27 cellular contexts compared by ENCODE assay signal in genomic region chr11:8288824-8289223, GRCh38. TPM values are rescaled to one million over a fixed set of nuclear protein-coding genes. Genes with fewer than 3 reads are reported as not detected.
"Had no signal": no experiment of that assay in that cellular context is flagged by ENCODE, and none has a peak within 500 bp of the region (broad histone marks: within the 10 kb centered on the region; RNA-seq: fewer than 3 reads in every experiment).

No MANE protein-coding gene starts in this region.

- H3K9me3 ChIP-seq: lower lobe of right lung, suprapubic skin, transverse colon, vagina had no signal

- H3K27ac ChIP-seq: dorsolateral prefrontal cortex, epithelial cell of prostate, lower lobe of right lung, suprapubic skin, transverse colon, vagina had no signal

- H3K36me3 Mint-ChIP-seq: activated naive CD4-positive, alpha-beta T cell treated with anti-CD3 and anti-CD28 coated beads, Interleukin-2, amount 10 ng/mL, durations not matched to agents 7 days and 5 days; brain; naive thymus-derived CD8-positive, alpha-beta T cell had no signal

- ATAC-seq: activated naive CD8-positive, alpha-beta T cell treated with anti-CD3 and anti-CD28 coated beads, Interleukin-2, amount 50 U/mL, for 24 hours; activated T-cell treated with anti-CD3 and anti-CD28 coated beads, Interleukin-2, amount 50 U/mL, for 4 hours; left colon; lower lobe of right lung; naive thymus-derived CD8-positive, alpha-beta T cell; stimulated activated naive CD8-positive, alpha-beta T cell treated with anti-CD3 and anti-CD28 coated beads, Interleukin-15, amount 100 ng/mL, for 72 hours had no signal

- H3K4me3 ChIP-seq: dorsolateral prefrontal cortex, lower lobe of right lung, skin epidermis, suprapubic skin, transverse colon, vagina had no signal

- H3K9me3 Mint-ChIP-seq: activated naive CD4-positive, alpha-beta T cell treated with anti-CD3 and anti-CD28 coated beads, Interleukin-2, amount 10 ng/mL, durations not matched to agents 7 days and 5 days; activated naive CD8-positive, alpha-beta T cell treated with anti-CD3 and anti-CD28 coated beads, Interleukin-2, amount 50 U/mL, for 24 hours; activated T-cell treated with anti-CD3 and anti-CD28 coated beads, Interleukin-2, amount 50 U/mL, for 4 hours; endodermal cell; naive thymus-derived CD8-positive, alpha-beta T cell; stimulated activated naive CD8-positive, alpha-beta T cell treated with anti-CD3 and anti-CD28 coated beads, Interleukin-15, amount 100 ng/mL, for 72 hours had no signal

- H3K27me3 ChIP-seq: suprapubic skin, vagina had no signal

- H3K27ac Mint-ChIP-seq: activated naive CD4-positive, alpha-beta T cell treated with anti-CD3 and anti-CD28 coated beads, Interleukin-2, amount 10 ng/mL, durations not matched to agents 7 days and 5 days; activated naive CD8-positive, alpha-beta T cell treated with anti-CD3 and anti-CD28 coated beads, Interleukin-2, amount 50 U/mL, for 24 hours; endodermal cell; naive thymus-derived CD8-positive, alpha-beta T cell; progenitor cell of endocrine pancreas; stimulated activated naive CD8-positive, alpha-beta T cell treated with anti-CD3 and anti-CD28 coated beads, Interleukin-15, amount 100 ng/mL, for 72 hours had no signal

- DNase-seq: activated CD4-positive, alpha-beta T cell treated with anti-CD3 and anti-CD28 coated beads for 1 hour; activated CD4-positive, alpha-beta T cell treated with anti-CD3 and anti-CD28 coated beads, Interleukin-2, amount 50 U/mL, for 4 hours; activated effector memory CD4-positive, alpha-beta T cell treated with Interleukin-2 at 50 U/mL for 16 hours; activated naive CD4-positive, alpha-beta T cell treated with anti-CD3 and anti-CD28 coated beads, Interleukin-2, amount 10 ng/mL, durations not matched to agents 7 days and 5 days; activated naive CD8-positive, alpha-beta T cell treated with anti-CD3 and anti-CD28 coated beads, Interleukin-2, amount 50 U/mL, for 24 hours; activated T-cell treated with anti-CD3 and anti-CD28 coated beads, Interleukin-2, amount 50 U/mL, for 4 hours; caudate nucleus; endodermal cell; foreskin fibroblast; hypothalamus; left colon; lower lobe of right lung; stimulated activated CD4-positive, alpha-beta T cell treated with anti-CD3 and anti-CD28 coated beads, Interleukin-4, amount 100 ng/mL, for 1 hour; stimulated activated naive CD8-positive, alpha-beta T cell treated with anti-CD3 and anti-CD28 coated beads, Interleukin-15, amount 100 ng/mL, for 72 hours; transverse colon had no signal

- H3K36me3 ChIP-seq: lower lobe of right lung, suprapubic skin, transverse colon, vagina had no signal

- FAIRE-seq: colon had no signal

- H3K4me3 Mint-ChIP-seq: activated naive CD4-positive, alpha-beta T cell treated with anti-CD3 and anti-CD28 coated beads, Interleukin-2, amount 10 ng/mL, durations not matched to agents 7 days and 5 days; activated naive CD8-positive, alpha-beta T cell treated with anti-CD3 and anti-CD28 coated beads, Interleukin-2, amount 50 U/mL, for 24 hours; activated T-cell treated with anti-CD3 and anti-CD28 coated beads, Interleukin-2, amount 50 U/mL, for 4 hours; endodermal cell; naive thymus-derived CD8-positive, alpha-beta T cell; stimulated activated naive CD8-positive, alpha-beta T cell treated with anti-CD3 and anti-CD28 coated beads, Interleukin-15, amount 100 ng/mL, for 72 hours had no signal

- H3K4me1 Mint-ChIP-seq: activated naive CD4-positive, alpha-beta T cell treated with anti-CD3 and anti-CD28 coated beads, Interleukin-2, amount 10 ng/mL, durations not matched to agents 7 days and 5 days; activated naive CD8-positive, alpha-beta T cell treated with anti-CD3 and anti-CD28 coated beads, Interleukin-2, amount 50 U/mL, for 24 hours; stimulated activated naive CD8-positive, alpha-beta T cell treated with anti-CD3 and anti-CD28 coated beads, Interleukin-15, amount 100 ng/mL, for 72 hours had no signal

RNA-seq across cellular contexts. Expression of gene LMO1, which starts 25.1 kb away (rescaled TPM):
- total RNA-seq: activated T-cell treated with anti-CD3 and anti-CD28 coated beads, Interleukin-2, amount 50 U/mL, for 4 hours; left colon; lower lobe of right lung; mesenteric fat pad; naive thymus-derived CD8-positive, alpha-beta T cell; omental fat pad; T-helper 1 cell treated with Interleukin-12 subunit alpha and Interleukin-12 subunit beta and Interleukin-4 antibody, amounts not matched to agents 30 ng/mL and 1 ng/mL, for 36 hours; transverse colon; vagina had no signal
- polyA plus RNA-seq: naive thymus-derived CD8-positive, alpha-beta T cell had no signal
